Comparison of ENCODE assay signal across 11 cellular contexts in the genomic region with DNA sequence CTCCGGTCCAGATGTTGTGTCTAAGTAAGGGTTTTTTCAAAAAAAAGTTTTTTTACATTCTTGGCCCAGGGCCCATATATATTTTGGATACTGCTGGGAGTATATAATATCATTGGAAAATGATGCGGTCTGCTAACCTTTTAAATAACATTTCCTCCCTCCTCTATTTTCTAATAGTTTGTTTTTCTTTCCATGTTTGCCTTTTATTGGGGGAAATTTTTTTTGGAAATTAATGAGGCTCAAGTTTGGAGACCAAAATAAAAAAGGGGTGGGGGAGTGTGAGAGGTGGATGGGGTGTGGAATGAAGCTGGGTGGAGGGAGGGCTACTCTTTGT. TPM values are rescaled to one million over a fixed set of nuclear protein-coding genes. Genes with fewer than 3 reads are reported as not detected.
DNase-seq lines count a peak whose midpoint lies in the region; ATAC-seq and TF ChIP-seq lines count a peak whose summit lies in the region.
"Had no signal": no experiment of that assay in that cellular context is flagged by ENCODE, and none has a peak within 500 bp of the region (broad histone marks: within the 10 kb centered on the region; RNA-seq: fewer than 3 reads in every experiment).

No MANE protein-coding gene starts in this region.

- no peak overlapping the region for H3K9ac ChIP-seq in iPS-20b (ENCODE audit: low read depth, low read length)

- peaks cover 95% of the 10 kb centered on the region for H3K27me3 ChIP-seq in iPS-20b (ENCODE audit: insufficient read depth, low read length)

- H3K9me3 Mint-ChIP-seq in HFFc6: no peaks in the 10 kb centered on the region
- H3K9me3 Mint-ChIP-seq in activated naive CD8-positive, alpha-beta T cell treated with anti-CD3 and anti-CD28 coated beads for 36 hours: no peaks in the 10 kb centered on the region
- H3K9me3 Mint-ChIP-seq in stimulated activated naive CD8-positive, alpha-beta T cell treated with anti-CD3 and anti-CD28 coated beads, Interleukin-15, amount 100 ng/mL, for 72 hours: no peaks in the 10 kb centered on the region

- H3K36me3 ChIP-seq in iPS-20b (ENCODE audit: insufficient read depth, low read depth, low read length): no peaks in the 10 kb centered on the region

- no peaks in the 10 kb centered on the region; the same call in 1 of the 2 replicates for H3K9me3 ChIP-seq in iPS-20b (ENCODE audit: insufficient read depth, low read depth, low read length)

- peaks cover 24% of the 10 kb centered on the region for H3K4me1 Mint-ChIP-seq in HFFc6 (ENCODE audit: low read depth)
- peaks cover 14% of the 10 kb centered on the region for H3K4me1 Mint-ChIP-seq in activated naive CD8-positive, alpha-beta T cell treated with anti-CD3 and anti-CD28 coated beads for 36 hours
- H3K4me1 Mint-ChIP-seq in stimulated activated naive CD8-positive, alpha-beta T cell treated with anti-CD3 and anti-CD28 coated beads, Interleukin-15, amount 100 ng/mL, for 72 hours: peaks cover 27% of the 10 kb centered on the region

- DNase-seq in HFFc6: no peak
- DNase-seq in activated naive CD8-positive, alpha-beta T cell treated with anti-CD3 and anti-CD28 coated beads for 36 hours: no peak
- no peak for DNase-seq in stimulated activated naive CD8-positive, alpha-beta T cell treated with anti-CD3 and anti-CD28 coated beads, Interleukin-15, amount 100 ng/mL, for 72 hours
- DNase-seq in NCI-H2227 treated with DMSO at 0.1 percent for 48 hours (lab: John Stamatoyannopoulos, UW): no peak
- DNase-seq in NCI-H128 (lab: John Stamatoyannopoulos, UW; ENCODE audit: unreplicated experiment): no peak
- no peak for DNase-seq in activated CD8-positive, alpha-beta memory T cell treated with anti-CD3 and anti-CD28 coated beads for 24 hours
- DNase-seq: NCI-H1105, NCI-H82 had no signal

- peaks cover 36% of the 10 kb centered on the region for H3K27me3 Mint-ChIP-seq in HFFc6 (ENCODE audit: insufficient read depth)
- peaks cover 64% of the 10 kb centered on the region for H3K27me3 Mint-ChIP-seq in activated naive CD8-positive, alpha-beta T cell treated with anti-CD3 and anti-CD28 coated beads for 36 hours
- peaks cover 89% of the 10 kb centered on the region for H3K27me3 Mint-ChIP-seq in stimulated activated naive CD8-positive, alpha-beta T cell treated with anti-CD3 and anti-CD28 coated beads, Interleukin-15, amount 100 ng/mL, for 72 hours

- no peak overlapping the region for H3K27ac ChIP-seq in iPS-20b (ENCODE audit: low read length)

- H3K36me3 Mint-ChIP-seq in HFFc6 (ENCODE audit: low read depth): no peaks in the 10 kb centered on the region
- no peaks in the 10 kb centered on the region for H3K36me3 Mint-ChIP-seq in activated naive CD8-positive, alpha-beta T cell treated with anti-CD3 and anti-CD28 coated beads for 36 hours

- peak overlapping the region; percentile 57 for H3K4me3 Mint-ChIP-seq in HFFc6
- peak overlapping the region; percentile 13 for H3K4me3 Mint-ChIP-seq in activated naive CD8-positive, alpha-beta T cell treated with anti-CD3 and anti-CD28 coated beads for 36 hours
- peak overlapping the region; percentile 38 to 62 for H3K4me3 Mint-ChIP-seq in stimulated activated naive CD8-positive, alpha-beta T cell treated with anti-CD3 and anti-CD28 coated beads, Interleukin-15, amount 100 ng/mL, for 72 hours

- peak overlapping the region; percentile 55 for H3K4me3 ChIP-seq in iPS-20b (ENCODE audit: low read length)

- TF ChIP-seq CTCF in HFFc6 (IDR thresholded peaks at IDR 0.05): no peak

- H3K27ac Mint-ChIP-seq in HFFc6: no peak overlapping the region
- H3K27ac Mint-ChIP-seq in activated naive CD8-positive, alpha-beta T cell treated with anti-CD3 and anti-CD28 coated beads for 36 hours: no peak overlapping the region
- no peak overlapping the region for H3K27ac Mint-ChIP-seq in stimulated activated naive CD8-positive, alpha-beta T cell treated with anti-CD3 and anti-CD28 coated beads, Interleukin-15, amount 100 ng/mL, for 72 hours

- no peak for ATAC-seq in stimulated activated naive CD8-positive, alpha-beta T cell treated with anti-CD3 and anti-CD28 coated beads, Interleukin-15, amount 100 ng/mL, for 72 hours
- ATAC-seq in GM18517 (IDR thresholded peaks at IDR 0.05; ENCODE audit: unreplicated experiment): no peak
- ATAC-seq: esophagus mucosa had no signal

- peaks cover 12% of the 10 kb centered on the region; the same call in 1 of the 2 replicates for H3K4me1 ChIP-seq in iPS-20b (ENCODE audit: insufficient read depth, low read length)

RNA-seq across cellular contexts. Expression of gene FOXP4, which starts 42.8 kb away (rescaled TPM):
- 10 to 100 TPM; 17.9 to 24.4 (median 24.0) TPM for total RNA-seq in HFFc6 (2021; fragmentation: NEBNext Ultra II Directional; extraction: Animal tissue kit (Norgen Biotek cat#: 25700))
- 10 to 100 TPM; 11.1 to 11.3 TPM for total RNA-seq in activated naive CD8-positive, alpha-beta T cell treated with anti-CD3 and anti-CD28 coated beads for 36 hours
